ENCODE assay signal across 8 cellular contexts in genomic region chr1:78003882-78004718, GRCh38. TPM values are rescaled to one million over a fixed set of nuclear protein-coding genes. Genes with fewer than 3 reads are reported as not detected.
DNase-seq lines count a peak whose midpoint lies in the region; ATAC-seq and TF ChIP-seq lines count a peak whose summit lies in the region.

No MANE protein-coding gene starts in this region.

- H3K4me2 ChIP-seq in hepatocyte, result peak overlapping the region; percentile 70

- H3K36me3 ChIP-seq in ES-I3 (ENCODE audit: insufficient read depth, low read length) (no peaks in the 10 kb centered on the region), HUES64 (ENCODE audit: insufficient read depth, low read length) (no peaks in the 10 kb centered on the region), ascending aorta (no peaks in the 10 kb centered on the region), hepatocyte (replicated peaks; ENCODE audit: insufficient read depth, low read depth) (no peaks in the 10 kb centered on the region), sigmoid colon (no peaks in the 10 kb centered on the region)

- peak overlapping the region; percentile 55 for H3K4me3 ChIP-seq in HUES64 (ENCODE audit: low read length)
- H3K4me3 ChIP-seq in ascending aorta, result peak overlapping the region; percentile 55 to 74
- H3K4me3 ChIP-seq in hepatocyte, result peak overlapping the region; percentile 27
- H3K4me3 ChIP-seq in sigmoid colon, result peak overlapping the region; percentile 42 to 59 (median 57)

- 10% methylated on average over 4 of the region's 8 CpGs for WGBS in HUES64
- WGBS in hepatocyte (ENCODE audit: low lambda C conversion rate, missing lambda C conversion rate), result 10% methylated on average over 8 of the region's 8 CpGs
- 6 to 7% methylated on average over 8 of the region's 8 CpGs for WGBS in sigmoid colon, 2 donors

- TF ChIP-seq CTCF in ascending aorta (IDR thresholded peaks at IDR 0.05) (no peak), hepatocyte (IDR thresholded peaks at IDR 0.05; ENCODE audit: poor library complexity) (no peak), sigmoid colon (IDR thresholded peaks at IDR 0.05) (no peak)

- H3K9me3 ChIP-seq in ES-I3 (ENCODE audit: control insufficient read depth, insufficient read depth, low read length), result no peaks in the 10 kb centered on the region
- no peaks in the 10 kb centered on the region for H3K9me3 ChIP-seq in HUES64 (ENCODE audit: insufficient read depth, low read depth, low read length)
- no peaks in the 10 kb centered on the region for H3K9me3 ChIP-seq in ascending aorta
- H3K9me3 ChIP-seq in hepatocyte (ENCODE audit: low read depth), result no peaks in the 10 kb centered on the region
- H3K9me3 ChIP-seq in sigmoid colon, result no peaks in the 10 kb centered on the region

- H3K79me2 ChIP-seq in hepatocyte, result peaks cover 34% of the 10 kb centered on the region

- peak; percentile 53 for ATAC-seq in GM21619 (IDR thresholded peaks at IDR 0.05; ENCODE audit: unreplicated experiment)

- no peaks in the 10 kb centered on the region for H3K27me3 ChIP-seq in HUES64 (ENCODE audit: insufficient read depth, low read length)
- no peaks in the 10 kb centered on the region for H3K27me3 ChIP-seq in ascending aorta
- H3K27me3 ChIP-seq in hepatocyte, result no peaks in the 10 kb centered on the region
- H3K27me3 ChIP-seq in sigmoid colon, result no peaks in the 10 kb centered on the region

- H3K9ac ChIP-seq in ES-I3 (ENCODE audit: low read depth, low read length) (peak overlapping the region; percentile 37), HUES64 (ENCODE audit: low read depth, low read length) (peak overlapping the region; percentile 93)

- H3K27ac ChIP-seq in HUES64 (ENCODE audit: low read depth, low read length), result peak overlapping the region; percentile 90
- H3K27ac ChIP-seq in ascending aorta, result peak overlapping the region; percentile 88
- peak overlapping the region; percentile 89 for H3K27ac ChIP-seq in hepatocyte
- H3K27ac ChIP-seq in sigmoid colon, result peak overlapping the region; percentile 86 to 89 (median 88)

- peaks cover 10% of the 10 kb centered on the region for H4K20me1 ChIP-seq in hepatocyte (ENCODE audit: insufficient read depth, poor library complexity, severe bottlenecking)

- DNase-seq in SKM-1 treated with dmso at 0.1 percent for 144 hours (lab: John Stamatoyannopoulos, UW; ENCODE audit: unreplicated experiment) (peak; percentile 77), ascending aorta (ENCODE audit: low spot score in 2 of 2) (peak in 1 of 2 donors; percentile 71), hepatocyte (ENCODE audit: low spot score) (peak; percentile 64), sigmoid colon (peak; percentile 75), DMS79 treated with DMSO at 0.1 percent for 48 hours (lab: John Stamatoyannopoulos, UW) (no peak)

- TF ChIP-seq POLR2A in sigmoid colon (IDR thresholded peaks at IDR 0.05), result peak in 1 of 2 donors; percentile 11

- no peak for TF ChIP-seq EP300 in sigmoid colon (IDR thresholded peaks at IDR 0.05)

- intact Hi-C loops in ascending aorta (cut with DNase I), result loop anchor here (1.0 to 10.0 kb wide), 3 partner anchors 25 to 322 kb away; partner anchors contain the start of genes FUBP1 and ZZZ3
- intact Hi-C loops in sigmoid colon (cut with DNase I), result loop anchor here (1.0 kb wide), 1 partner anchor 25 kb away; the partner anchor contains the start of gene FUBP1

- H3K4me1 ChIP-seq in ES-I3 (ENCODE audit: insufficient read depth, low read length) (no peaks in the 10 kb centered on the region; the same call in 1 of the 2 replicates), HUES64 (ENCODE audit: insufficient read depth, low read length) (peaks cover 31% of the 10 kb centered on the region), ascending aorta (peaks cover 0 to 6% of the 10 kb centered on the region in 2 donors), hepatocyte (ENCODE audit: insufficient read depth) (no peaks in the 10 kb centered on the region), sigmoid colon (peaks cover 0 to 43% (median 23%) of the 10 kb centered on the region in 4 donors)

- no peaks in the 10 kb centered on the region for H3K9me2 ChIP-seq in hepatocyte (replicated peaks; ENCODE audit: insufficient read depth)

- peak overlapping the region; percentile 42 for H2AFZ ChIP-seq in hepatocyte

RNA-seq across cellular contexts. Expression of gene DNAJB4, which starts 0.6 kb away (rescaled TPM):
- polyA plus RNA-seq in HUES64 (2013, experiment 1 of 2), result 11.4 TPM
- 13.6 TPM for polyA plus RNA-seq in HUES64 (2013, experiment 2 of 2)
- total RNA-seq in ascending aorta, result 20.1 TPM
- total RNA-seq in hepatocyte, result 36.5 and 48.0 TPM in 2 replicates
- polyA plus RNA-seq in hepatocyte, result 22.7 and 29.5 TPM in 2 replicates
- 10 to 100 TPM; 29.6 to 41.7 (median 37.4) TPM for total RNA-seq in sigmoid colon
- 10 to 100 TPM in 2 of 3 donors, 1 to 10 TPM in 1; 7.8 to 16.2 (median 16.0) TPM for polyA plus RNA-seq in sigmoid colon

RNA-seq across cellular contexts. Expression of gene FUBP1, which starts 25.2 kb away (rescaled TPM):
- polyA plus RNA-seq in HUES64 (2013, experiment 1 of 2), result 172 TPM
- 162 TPM for polyA plus RNA-seq in HUES64 (2013, experiment 2 of 2)
- total RNA-seq in ascending aorta, result 90.3 TPM
- total RNA-seq in hepatocyte, result 145 and 151 TPM in 2 replicates
- polyA plus RNA-seq in hepatocyte, result 64.0 and 73.0 TPM in 2 replicates
- 10 to 100 TPM; 60.6 to 79.2 (median 71.3) TPM for total RNA-seq in sigmoid colon
- 10 to 100 TPM; 20.8 to 60.4 (median 22.8) TPM for polyA plus RNA-seq in sigmoid colon

RNA-seq across cellular contexts. Expression of gene GIPC2, which starts 41.7 kb away (rescaled TPM):
- 0.25 TPM for polyA plus RNA-seq in HUES64 (2013, experiment 1 of 2)
- 0.38 TPM for polyA plus RNA-seq in HUES64 (2013, experiment 2 of 2)
- total RNA-seq in ascending aorta (0.64 TPM), hepatocyte (24.0 TPM in 2 replicates), sigmoid colon (1 to 10 TPM in 3 of 4 donors, under 1 TPM in 1; 0.99 to 2.5 (median 1.5) TPM)
- polyA plus RNA-seq in hepatocyte (8.4 and 16.9 TPM in 2 replicates), sigmoid colon (10 to 100 TPM; 13.5 to 23.8 (median 17.4) TPM)
